In the genomic region with DNA sequence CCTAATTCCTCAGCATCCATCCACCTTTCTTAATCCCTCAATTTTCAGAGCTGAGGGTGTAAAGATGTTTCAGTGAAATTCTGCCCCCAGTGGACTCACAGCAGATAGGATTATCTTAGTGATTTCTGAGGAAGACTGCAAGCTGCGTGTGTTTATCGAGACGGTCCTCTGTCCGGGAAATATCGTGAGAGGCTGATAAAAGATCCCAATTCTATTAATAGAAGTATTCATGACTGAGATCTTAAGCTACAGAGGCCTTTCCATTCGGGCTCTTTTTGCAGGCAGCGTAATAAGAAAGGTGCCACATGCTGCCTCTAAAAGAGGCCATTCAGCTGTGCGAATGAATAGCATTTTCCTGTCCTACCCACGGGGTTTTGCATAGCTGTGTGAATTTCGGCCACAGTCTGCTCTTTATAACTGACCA, we compare ENCODE assay signal across 8 cellular contexts.
DNase-seq lines count a peak whose midpoint lies in the region; ATAC-seq and TF ChIP-seq lines count a peak whose summit lies in the region.

No MANE protein-coding gene starts in this region.

- no peaks in the 10 kb centered on the region for H3K36me3 Mint-ChIP-seq in Caco-2 (ENCODE audit: insufficient read depth, unreplicated experiment)
- peaks cover 2% of the 10 kb centered on the region for H3K36me3 Mint-ChIP-seq in mesothelial cell of epicardium
- H3K36me3 Mint-ChIP-seq in natural killer cell treated with Interleukin-12 subunit alpha and Interleukin-12 subunit beta and Interleukin-15 and Interleukin-18, amount 100 ng/mL, for 72 hours = no peaks in the 10 kb centered on the region
- no peaks in the 10 kb centered on the region for H3K36me3 Mint-ChIP-seq in CD4-positive, alpha-beta memory T cell

- BruUV-seq in Caco-2 (replicated peaks; lab: Mats Ljungman, UMichigan) = no TSS peak

- H3K4me1 ChIP-seq in Caco-2 = peaks cover 36% of the 10 kb centered on the region
- H3K4me1 ChIP-seq in HUES48 (ENCODE audit: control insufficient read depth, insufficient read depth, low read length) = peaks cover 22% of the 10 kb centered on the region; the same call in 1 of the 2 replicates
- H3K4me1 ChIP-seq in CD4-positive, alpha-beta memory T cell (ENCODE audit: insufficient read depth, low read length) = peaks cover 21% of the 10 kb centered on the region

- H3K9me3 ChIP-seq in Caco-2 (no peaks in the 10 kb centered on the region), HUES48 (ENCODE audit: control insufficient read depth, insufficient read depth, low read length) (no peaks in the 10 kb centered on the region)
- H3K9me3 ChIP-seq in CD4-positive, alpha-beta memory T cell (ENCODE audit: control insufficient read depth in 1 of 2, low read length in 2 of 2) = no peaks in the 10 kb centered on the region

- H3K4me3 ChIP-seq in Caco-2 (ENCODE audit: low read depth, low read length) = no peak overlapping the region
- no peak overlapping the region for H3K4me3 ChIP-seq in HUES48 (ENCODE audit: low read depth, low read length)
- H3K4me3 ChIP-seq in CD4-positive, alpha-beta memory T cell (ENCODE audit: low read length in 2 of 2) = no peak overlapping the region

- DNase-seq in Caco-2 = no peak
- peak; percentile 58 for DNase-seq in amniotic epithelial cell (ENCODE audit: low read depth)
- DNase-seq in mesothelial cell of epicardium (ENCODE audit: low spot score in 2 of 2, unreplicated experiment in 2 of 2) = no peak
- no peak for DNase-seq in natural killer cell treated with Interleukin-12 subunit alpha and Interleukin-12 subunit beta and Interleukin-15 and Interleukin-18, amount 100 ng/mL, for 72 hours (ENCODE audit: low spot score)
- DNase-seq in CD4-positive, alpha-beta memory T cell = no peak

- no peak overlapping the region for H3K9ac ChIP-seq in HUES48 (ENCODE audit: low read depth, low read length)

- peaks cover 24% of the 10 kb centered on the region for H3K4me1 Mint-ChIP-seq in Caco-2 (ENCODE audit: low read depth, unreplicated experiment)
- H3K4me1 Mint-ChIP-seq in mesothelial cell of epicardium = peaks cover 41% of the 10 kb centered on the region
- H3K4me1 Mint-ChIP-seq in natural killer cell treated with Interleukin-12 subunit alpha and Interleukin-12 subunit beta and Interleukin-15 and Interleukin-18, amount 100 ng/mL, for 72 hours (ENCODE audit: low read depth in 2 of 2) = peaks cover 18 to 21% of the 10 kb centered on the region in 2 donors
- peaks cover 15 to 24% (median 18%) of the 10 kb centered on the region in 4 donors for H3K4me1 Mint-ChIP-seq in CD4-positive, alpha-beta memory T cell

- H3K36me3 ChIP-seq in Caco-2 (ENCODE audit: control insufficient read depth, insufficient read depth, low read length) (no peaks in the 10 kb centered on the region), HUES48 (ENCODE audit: control insufficient read depth, insufficient read depth, low read length) (no peaks in the 10 kb centered on the region)
- no peaks in the 10 kb centered on the region for H3K36me3 ChIP-seq in CD4-positive, alpha-beta memory T cell (ENCODE audit: insufficient read depth, low read length)

- H3K9me3 Mint-ChIP-seq in Caco-2 (ENCODE audit: unreplicated experiment) = no peaks in the 10 kb centered on the region
- H3K9me3 Mint-ChIP-seq in mesothelial cell of epicardium = no peaks in the 10 kb centered on the region
- H3K9me3 Mint-ChIP-seq in natural killer cell treated with Interleukin-12 subunit alpha and Interleukin-12 subunit beta and Interleukin-15 and Interleukin-18, amount 100 ng/mL, for 72 hours = no peaks in the 10 kb centered on the region
- no peaks in the 10 kb centered on the region for H3K9me3 Mint-ChIP-seq in CD4-positive, alpha-beta memory T cell

- no peaks in the 10 kb centered on the region for H3K27me3 ChIP-seq in Caco-2 (replicated peaks; ENCODE audit: control insufficient read depth, insufficient read depth, low read length)
- H3K27me3 ChIP-seq in HUES48 (ENCODE audit: control insufficient read depth, insufficient read depth, low read length) = no peaks in the 10 kb centered on the region
- H3K27me3 ChIP-seq in CD4-positive, alpha-beta memory T cell (ENCODE audit: insufficient read depth, low read length) = no peaks in the 10 kb centered on the region

- TF ChIP-seq CTCF in Caco-2 (IDR thresholded peaks at IDR 0.05; ENCODE audit: insufficient read depth in 1 of 2, low read depth in 1 of 2, low read length in 1 of 2, severe bottlenecking in 1 of 2, unreplicated experiment in 1 of 2) (peak; percentile 28 to 36), mesothelial cell of epicardium (IDR thresholded peaks at IDR 0.05; ENCODE audit: unreplicated experiment) (peak; percentile 26)

- no peak for TF ChIP-seq POLR2A in GM18505 (IDR thresholded peaks at IDR 0.05; ENCODE audit: borderline replicate concordance, extremely low read depth, insufficient read depth, insufficient read length)

- H3K27me3 Mint-ChIP-seq in Caco-2 (ENCODE audit: insufficient read depth, unreplicated experiment) (no peaks in the 10 kb centered on the region), mesothelial cell of epicardium (ENCODE audit: low read depth) (no peaks in the 10 kb centered on the region)
- H3K27me3 Mint-ChIP-seq in natural killer cell treated with Interleukin-12 subunit alpha and Interleukin-12 subunit beta and Interleukin-15 and Interleukin-18, amount 100 ng/mL, for 72 hours = no peaks in the 10 kb centered on the region
- no peaks in the 10 kb centered on the region for H3K27me3 Mint-ChIP-seq in CD4-positive, alpha-beta memory T cell

- H3K27ac Mint-ChIP-seq in Caco-2 (ENCODE audit: unreplicated experiment) (peak overlapping the region; percentile 30), mesothelial cell of epicardium (peak overlapping the region; percentile 89)
- H3K27ac Mint-ChIP-seq in natural killer cell treated with Interleukin-12 subunit alpha and Interleukin-12 subunit beta and Interleukin-15 and Interleukin-18, amount 100 ng/mL, for 72 hours = peak overlapping the region in 1 of 2 donors; percentile 48
- H3K27ac Mint-ChIP-seq in CD4-positive, alpha-beta memory T cell = peak overlapping the region in 1 of 7 donors; percentile 52

- CTCF ChIA-PET in Caco-2 (lab: Charles Lee) = interaction anchor here (0.6 to 2.0 kb wide), 5 partner anchors 19 to 230 kb away, joined by 3 to 14 read pairs (median 10); no protein-coding TSS in a partner anchor
- CTCF ChIA-PET in CD4-positive, alpha-beta memory T cell (lab: Charles Lee; ENCODE audit: partially characterized antibody) = interaction anchor here (0.9 to 3.9 kb wide), 13 partner anchors 9 to 520 kb away, joined by 3 to 35 read pairs (median 5); no protein-coding TSS in a partner anchor

- intact Hi-C loops in Caco-2 (cut with micrococcal nuclease; ENCODE audit: unreplicated experiment) = loop anchor here (2.0 to 10.0 kb wide), 2 partner anchors 22 to 164 kb away; no protein-coding TSS in a partner anchor
- intact Hi-C loops in CD4-positive, alpha-beta memory T cell (cut with micrococcal nuclease) = no loop called here

- POLR2A ChIA-PET in Caco-2 (lab: Charles Lee) = interaction anchor here (1.0 kb wide), 1 partner anchor 209 kb away, joined by 3 read pairs; a partner anchor contains a TSS
- POLR2A ChIA-PET in CD4-positive, alpha-beta memory T cell (lab: Charles Lee; ENCODE audit: partially characterized antibody) = interaction anchor here (1.5 kb wide), 1 partner anchor 10 kb away, joined by 6 read pairs; no protein-coding TSS in a partner anchor

- H3K4me3 Mint-ChIP-seq in Caco-2 (ENCODE audit: unreplicated experiment) = no peak overlapping the region
- H3K4me3 Mint-ChIP-seq in mesothelial cell of epicardium = no peak overlapping the region
- no peak overlapping the region for H3K4me3 Mint-ChIP-seq in natural killer cell treated with Interleukin-12 subunit alpha and Interleukin-12 subunit beta and Interleukin-15 and Interleukin-18, amount 100 ng/mL, for 72 hours
- peak overlapping the region in 1 of 8 donors; percentile 51 for H3K4me3 Mint-ChIP-seq in CD4-positive, alpha-beta memory T cell

- H3K27ac ChIP-seq in HUES48 (ENCODE audit: low read depth, low read length) = peak overlapping the region; percentile 81
- H3K27ac ChIP-seq in CD4-positive, alpha-beta memory T cell (ENCODE audit: low read depth, low read length) = no peak overlapping the region

- ATAC-seq in natural killer cell treated with Interleukin-12 subunit alpha and Interleukin-12 subunit beta and Interleukin-15 and Interleukin-18, amount 100 ng/mL, for 72 hours = no peak
- no peak for ATAC-seq in GM19035 (IDR thresholded peaks at IDR 0.05; ENCODE audit: unreplicated experiment)
- ATAC-seq in GM18505 (IDR thresholded peaks at IDR 0.05; ENCODE audit: unreplicated experiment) = no peak
